ENCODE assay signal across 8 cellular contexts in the genomic region with DNA sequence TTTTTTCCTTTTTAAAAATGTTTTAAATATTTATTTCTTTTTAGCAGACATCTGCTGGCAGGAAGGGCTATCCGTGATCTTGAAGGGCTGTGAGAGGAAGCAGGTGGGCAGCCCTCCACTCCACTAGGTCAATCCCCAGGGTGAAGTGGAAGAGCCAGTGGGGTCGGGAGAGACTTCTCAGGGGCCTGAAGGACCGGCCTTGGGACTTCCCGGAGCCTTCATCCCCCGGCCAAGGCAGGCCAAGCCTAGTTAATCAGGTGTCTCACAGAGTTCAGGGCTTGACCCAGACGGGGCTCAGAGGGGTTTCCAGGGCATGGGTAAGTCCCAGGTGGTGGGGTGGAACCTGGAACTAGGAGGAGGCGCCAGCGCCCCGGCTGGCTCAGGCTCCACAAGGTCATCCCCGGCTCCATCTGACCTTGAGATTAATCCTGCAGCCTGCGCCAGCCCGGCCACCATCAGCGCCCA. TPM values are rescaled to one million over a fixed set of nuclear protein-coding genes. Genes with fewer than 3 reads are reported as not detected.
DNase-seq lines count a peak whose midpoint lies in the region; ATAC-seq and TF ChIP-seq lines count a peak whose summit lies in the region.

No MANE protein-coding gene starts in this region.

- no peak overlapping the region for H2AFZ ChIP-seq in Karpas-422 (ENCODE audit: low read length)

- no peak overlapping the region for H3K9ac ChIP-seq in Karpas-422 (ENCODE audit: low read length)

- peak overlapping the region in 1 of 3 donors; percentile 77 for H3K27ac Mint-ChIP-seq in CD4-positive, CD25-positive, alpha-beta regulatory T cell
- H3K27ac Mint-ChIP-seq in brain (no peak overlapping the region), osteocyte (ENCODE audit: unreplicated experiment) (no peak overlapping the region)

- peaks cover 0 to 17% (median 6%) of the 10 kb centered on the region in 4 donors for H3K4me1 Mint-ChIP-seq in CD4-positive, CD25-positive, alpha-beta regulatory T cell
- H3K4me1 Mint-ChIP-seq in brain: peaks cover 55% of the 10 kb centered on the region
- peaks cover 16% of the 10 kb centered on the region for H3K4me1 Mint-ChIP-seq in osteocyte (ENCODE audit: unreplicated experiment)

- H3K9me2 ChIP-seq in Karpas-422 (replicated peaks; ENCODE audit: insufficient read depth, low read length): no peaks in the 10 kb centered on the region

- H3K79me2 ChIP-seq in Karpas-422 (ENCODE audit: low read length): no peaks in the 10 kb centered on the region

- H3K27me3 Mint-ChIP-seq in CD4-positive, CD25-positive, alpha-beta regulatory T cell: no peaks in the 10 kb centered on the region
- H3K27me3 Mint-ChIP-seq in brain (peaks cover 4% of the 10 kb centered on the region), osteocyte (ENCODE audit: unreplicated experiment) (no peaks in the 10 kb centered on the region)

- H3K36me3 Mint-ChIP-seq in CD4-positive, CD25-positive, alpha-beta regulatory T cell: peaks cover 3% of the 10 kb centered on the region
- H3K36me3 Mint-ChIP-seq in brain (no peaks in the 10 kb centered on the region), osteocyte (ENCODE audit: unreplicated experiment) (no peaks in the 10 kb centered on the region)

- H3K27ac ChIP-seq in CD4-positive, CD25-positive, alpha-beta regulatory T cell (ENCODE audit: insufficient read depth, low read length, poor library complexity, severe bottlenecking): no peak overlapping the region
- no peak overlapping the region for H3K27ac ChIP-seq in Karpas-422 (ENCODE audit: low read length)

- in situ Hi-C loops in HAP-1 (cut with MboI; ENCODE audit: low sequenced_read_pairs): loop anchor here (5.0 kb wide), 2 partner anchors 85 to 310 kb away; no protein-coding TSS in a partner anchor

- H3K9me3 ChIP-seq in CD4-positive, CD25-positive, alpha-beta regulatory T cell (ENCODE audit: control insufficient read depth in 2 of 2, low read length in 2 of 2): no peaks in the 10 kb centered on the region
- H3K9me3 ChIP-seq in HAP-1: no peaks in the 10 kb centered on the region
- no peaks in the 10 kb centered on the region for H3K9me3 ChIP-seq in Karpas-422 (ENCODE audit: low read length)

- no peak overlapping the region for H3K4me3 ChIP-seq in CD4-positive, CD25-positive, alpha-beta regulatory T cell (ENCODE audit: low read depth, low read length)
- H3K4me3 ChIP-seq in HAP-1: no peak overlapping the region
- no peak overlapping the region for H3K4me3 ChIP-seq in Karpas-422 (ENCODE audit: low read length)

- peak overlapping the region; percentile 4 to 85 (median 80) for H3K4me3 Mint-ChIP-seq in CD4-positive, CD25-positive, alpha-beta regulatory T cell
- H3K4me3 Mint-ChIP-seq in brain (peak overlapping the region in 1 of 5 experiments; percentile 46), osteocyte (ENCODE audit: unreplicated experiment) (no peak overlapping the region)

- H4K20me1 ChIP-seq in Karpas-422 (ENCODE audit: insufficient read depth, low read depth, low read length): peaks cover 11% of the 10 kb centered on the region; the same call in 1 of the 2 replicates

- no peak for DNase-seq in CD4-positive, CD25-positive, alpha-beta regulatory T cell
- DNase-seq in osteocyte (ENCODE audit: extremely low spot score, unreplicated experiment): no peak
- DNase-seq in HAP-1 (ENCODE audit: low spot score in 2 of 2): no peak
- DNase-seq in Karpas-422: no peak
- DNase-seq in kidney tubule cell (ENCODE audit: low spot score): no peak

- no peak for ATAC-seq in CD4-positive, CD25-positive, alpha-beta regulatory T cell (ENCODE audit: low read depth in 2 of 2)
- peak; percentile 25 for ATAC-seq in HG02610 (IDR thresholded peaks at IDR 0.05; ENCODE audit: unreplicated experiment)
- no peak for ATAC-seq in HG02642 (IDR thresholded peaks at IDR 0.05; ENCODE audit: poor library complexity, unreplicated experiment)

- no peak overlapping the region for H3K4me2 ChIP-seq in Karpas-422 (ENCODE audit: low read depth, low read length, poor library complexity, severe bottlenecking)

- peaks cover 6% of the 10 kb centered on the region for H3K36me3 ChIP-seq in CD4-positive, CD25-positive, alpha-beta regulatory T cell (ENCODE audit: control insufficient read depth, insufficient read depth, low read length)
- H3K36me3 ChIP-seq in HAP-1 (replicated peaks) (no peaks in the 10 kb centered on the region), Karpas-422 (ENCODE audit: insufficient read depth, low read length) (peaks cover 23% of the 10 kb centered on the region; the same call in 1 of the 2 replicates)

- peak; percentile 49 to 50 for TF ChIP-seq CTCF in brain (conservative IDR thresholded peaks at IDR 0.05)
- TF ChIP-seq CTCF in osteocyte (IDR thresholded peaks at IDR 0.05): peak; percentile 3

- H3K4me1 ChIP-seq in CD4-positive, CD25-positive, alpha-beta regulatory T cell (ENCODE audit: control insufficient read depth, insufficient read depth, low read length, poor library complexity, severe bottlenecking): peaks cover 20% of the 10 kb centered on the region
- H3K4me1 ChIP-seq in HAP-1 (no peaks in the 10 kb centered on the region), Karpas-422 (ENCODE audit: low read length) (no peaks in the 10 kb centered on the region; the same call in 1 of the 2 replicates)

- peaks cover 0 to 2% (median 0%) of the 10 kb centered on the region in 7 donors for H3K9me3 Mint-ChIP-seq in CD4-positive, CD25-positive, alpha-beta regulatory T cell
- H3K9me3 Mint-ChIP-seq in brain (no peaks in the 10 kb centered on the region), osteocyte (ENCODE audit: unreplicated experiment) (no peaks in the 10 kb centered on the region)

- no peaks in the 10 kb centered on the region for H3K27me3 ChIP-seq in CD4-positive, CD25-positive, alpha-beta regulatory T cell (ENCODE audit: control insufficient read depth, insufficient read depth, low read length)
- no peaks in the 10 kb centered on the region for H3K27me3 ChIP-seq in HAP-1 (ENCODE audit: low read depth)
- H3K27me3 ChIP-seq in Karpas-422 (ENCODE audit: low read length): no peaks in the 10 kb centered on the region

RNA-seq across cellular contexts. Expression of a gene that starts 44.3 kb away (rescaled TPM):
- total RNA-seq in CD4-positive, CD25-positive, alpha-beta regulatory T cell: not detected
- not detected for polyA plus RNA-seq in CD4-positive, CD25-positive, alpha-beta regulatory T cell
- 3.8 TPM for polyA plus RNA-seq in brain (ENCODE audit: insufficient read depth, low read depth, low replicate concordance)
- 74.1 and 75.9 TPM in 2 replicates for total RNA-seq in osteocyte
- total RNA-seq in Karpas-422 (2014; rRNA removed; shearing (Covaris generic); ENCODE audit: low replicate concordance): not detected in 2 replicates

RNA-seq across cellular contexts. Expression of a gene that starts 52.9 kb away (rescaled TPM):
- 26.7 TPM for total RNA-seq in CD4-positive, CD25-positive, alpha-beta regulatory T cell
- polyA plus RNA-seq in CD4-positive, CD25-positive, alpha-beta regulatory T cell: 10 to 100 TPM in 1 of 4 donors, 1 to 10 TPM in 3; 8.0 to 11.0 (median 8.7) TPM
- 52.4 TPM for polyA plus RNA-seq in brain (ENCODE audit: insufficient read depth, low read depth, low replicate concordance)
- 8.9 and 11.1 TPM in 2 replicates for total RNA-seq in osteocyte
- 72.3 and 117 TPM in 2 replicates for total RNA-seq in Karpas-422 (2014; rRNA removed; shearing (Covaris generic); ENCODE audit: low replicate concordance)

Comparison
In these comparisons a context has a peak if more than half of its experiments do, and no peak if none do; other contexts are left out.
1. RNA of a gene that starts 44.3 kb away (total RNA-seq): 74.1 to 75.9 TPM in osteocyte; not detected in CD4-positive, CD25-positive, alpha-beta regulatory T cell (single experiment) and not detected in Karpas-422; every median in the first group is over 10 times any median in the second.